In genomic region chr10:73897693-73898092, GRCh38 we compare ENCODE assay signal across 21 cellular contexts. TPM values are rescaled to one million over a fixed set of nuclear protein-coding genes. Genes with fewer than 3 reads are reported as not detected.
"Had no signal": no experiment of that assay in that cellular context is flagged by ENCODE, and none has a peak within 500 bp of the region (broad histone marks: within the 10 kb centered on the region; RNA-seq: fewer than 3 reads in every experiment).

No MANE protein-coding gene starts in this region.

- H3K27me3 ChIP-seq: dorsolateral prefrontal cortex, esophagus muscularis mucosa, foreskin keratinocyte, gastroesophageal sphincter, heart right ventricle, left lung had no signal

- H3K36me3 ChIP-seq: esophagus muscularis mucosa, gastroesophageal sphincter, heart right ventricle, left lung, lower lobe of right lung had no signal

- H3K9me3 ChIP-seq: esophagus muscularis mucosa, gastroesophageal sphincter, heart right ventricle, left lung, lower lobe of right lung, mucosa of descending colon had no signal

- H3K27ac ChIP-seq: coronary artery, dorsolateral prefrontal cortex, esophagus muscularis mucosa, gastroesophageal sphincter, left lung, lower lobe of right lung had no signal

- ATAC-seq: effector memory CD8-positive, alpha-beta T cell; foreskin keratinocyte; gastroesophageal sphincter; heart right ventricle; left cardiac atrium; left lung; left ventricle myocardium superior; lower lobe of right lung; mucosa of descending colon; naive thymus-derived CD8-positive, alpha-beta T cell had no signal

- DNase-seq: dermis blood vessel endothelial cell; dorsolateral prefrontal cortex; effector CD4-positive, alpha-beta T cell; effector memory CD8-positive, alpha-beta T cell; endodermal cell; foreskin keratinocyte; glutamatergic neuron; head of caudate nucleus; heart right ventricle; hippocampal formation; left cardiac atrium; left lung; left ventricle myocardium superior; lower lobe of right lung; mesenchymal stem cell; mucosa of descending colon; naive B cell; naive thymus-derived CD8-positive, alpha-beta T cell had no signal

- H3K4me3 ChIP-seq: coronary artery, dorsolateral prefrontal cortex, esophagus muscularis mucosa, gastroesophageal sphincter, heart right ventricle, left lung, lower lobe of right lung, mucosa of descending colon had no signal

- H3K4me1 ChIP-seq: esophagus muscularis mucosa, gastroesophageal sphincter, lower lobe of right lung had no signal

RNA-seq across cellular contexts. Expression of gene PLAU, which starts 13.2 kb away (rescaled TPM):
- polyA plus RNA-seq: naive thymus-derived CD8-positive, alpha-beta T cell had no signal
